ENCODE assay signal across 21 cellular contexts in the genomic region with DNA sequence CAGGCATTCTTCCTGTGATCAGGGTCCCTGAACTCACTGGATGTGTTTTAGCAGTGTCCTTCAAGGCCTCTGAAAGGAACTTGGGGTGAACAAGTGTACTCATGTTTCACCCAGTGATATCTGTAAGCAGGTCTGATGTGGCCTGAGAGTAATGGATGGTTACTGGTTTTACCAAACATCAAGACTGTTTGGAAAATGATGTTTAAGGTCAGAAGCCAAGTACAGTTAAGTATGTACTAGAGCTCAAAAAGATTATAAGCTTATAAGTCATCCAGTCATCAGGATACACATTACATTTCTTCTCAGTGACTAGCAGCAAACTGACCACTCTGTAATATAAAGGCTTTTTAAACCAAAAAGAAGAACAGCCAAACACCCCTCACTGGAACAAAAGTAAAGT.
DNase-seq lines count a peak whose midpoint lies in the region; FAIRE-seq and TF ChIP-seq lines count a peak whose summit lies in the region.
"Had no signal": no experiment of that assay in that cellular context is flagged by ENCODE, and none has a peak within 500 bp of the region (broad histone marks: within the 10 kb centered on the region; RNA-seq: fewer than 3 reads in every experiment).

No MANE protein-coding gene starts in this region.

- H3K36me3 Mint-ChIP-seq in astrocyte (ENCODE audit: low read depth, unreplicated experiment): peaks cover 7% of the 10 kb centered on the region
- H3K36me3 Mint-ChIP-seq: CD8-positive, alpha-beta memory T cell had no signal

- H3K36me3 ChIP-seq in GM23248 (ENCODE audit: low read depth): no peaks in the 10 kb centered on the region
- no peaks in the 10 kb centered on the region for H3K36me3 ChIP-seq in astrocyte (ENCODE audit: insufficient read depth, low read length)
- H3K36me3 ChIP-seq in skeletal muscle satellite cell (ENCODE audit: insufficient read depth, low read length): no peaks in the 10 kb centered on the region
- H3K36me3 ChIP-seq in uterus: no peaks in the 10 kb centered on the region
- H3K36me3 ChIP-seq: BLaER1, MG63 had no signal

- no peaks in the 10 kb centered on the region for H3K4me1 Mint-ChIP-seq in astrocyte (ENCODE audit: low read depth, unreplicated experiment)
- H3K4me1 Mint-ChIP-seq: CD8-positive, alpha-beta memory T cell had no signal

- no peak overlapping the region for H3K27ac Mint-ChIP-seq in astrocyte (ENCODE audit: unreplicated experiment)
- H3K27ac Mint-ChIP-seq: CD8-positive, alpha-beta memory T cell had no signal

- H3F3A ChIP-seq in GM23248 (ENCODE audit: insufficient read depth): no peaks in the 10 kb centered on the region

- H3K79me2 ChIP-seq in GM23248 (ENCODE audit: insufficient read depth): no peaks in the 10 kb centered on the region
- no peaks in the 10 kb centered on the region for H3K79me2 ChIP-seq in astrocyte (ENCODE audit: insufficient read depth, low read length)

- intact Hi-C loops in uterus (cut with DNase I; ENCODE audit: low total_unique reads): no loop called here

- no peak for TF ChIP-seq POLR2A in uterus (IDR thresholded peaks at IDR 0.05)

- no peak overlapping the region for H3K4me3 ChIP-seq in GM23248
- no peak overlapping the region for H3K4me3 ChIP-seq in astrocyte (ENCODE audit: insufficient read depth, low read depth, low read length)
- no peak overlapping the region for H3K4me3 ChIP-seq in foreskin fibroblast (ENCODE audit: low read depth in 1 of 2, low read length in 2 of 2)
- H3K4me3 ChIP-seq in skeletal muscle satellite cell (ENCODE audit: low read length): no peak overlapping the region
- no peak overlapping the region for H3K4me3 ChIP-seq in uterus
- H3K4me3 ChIP-seq: BLaER1, MG63 had no signal

- H2AFZ ChIP-seq in GM23248 (no peak overlapping the region), astrocyte (ENCODE audit: low read depth, low read length) (no peak overlapping the region)

- H3K9me3 Mint-ChIP-seq in astrocyte (ENCODE audit: unreplicated experiment): peaks cover 14% of the 10 kb centered on the region

- no peak overlapping the region for H3K9ac ChIP-seq in GM23248
- H3K9ac ChIP-seq in astrocyte (ENCODE audit: low read length): no peak overlapping the region
- H3K9ac ChIP-seq in skeletal muscle satellite cell (ENCODE audit: low read depth, low read length): peak overlapping the region; percentile 27
- H3K9ac ChIP-seq: BLaER1 had no signal

- no peaks in the 10 kb centered on the region for H4K20me1 ChIP-seq in GM23248 (ENCODE audit: insufficient read depth)
- no peaks in the 10 kb centered on the region for H4K20me1 ChIP-seq in astrocyte (ENCODE audit: insufficient read depth, low read length)
- H4K20me1 ChIP-seq: BLaER1 had no signal

- H3K4me2 ChIP-seq in GM23248 (ENCODE audit: unreplicated experiment) (no peak overlapping the region), astrocyte (ENCODE audit: low read length) (no peak overlapping the region), skeletal muscle satellite cell (ENCODE audit: low read length) (peak overlapping the region; percentile 17)
- H3K4me2 ChIP-seq: BLaER1 had no signal

- H3K27me3 Mint-ChIP-seq in astrocyte (ENCODE audit: low read depth, unreplicated experiment): no peaks in the 10 kb centered on the region

- H3K4me3 Mint-ChIP-seq in astrocyte (ENCODE audit: unreplicated experiment): no peak overlapping the region
- H3K4me3 Mint-ChIP-seq: CD8-positive, alpha-beta memory T cell had no signal

- in situ Hi-C loops in GM23248 (cut with MboI): no loop called here

- H3K27me3 ChIP-seq in GM23248 (replicated peaks; ENCODE audit: insufficient read depth) (no peaks in the 10 kb centered on the region), astrocyte (ENCODE audit: insufficient read depth, low read length) (no peaks in the 10 kb centered on the region), skeletal muscle satellite cell (ENCODE audit: control insufficient read depth, insufficient read depth, low read length) (no peaks in the 10 kb centered on the region), uterus (no peaks in the 10 kb centered on the region)
- H3K27me3 ChIP-seq: BLaER1, MG63 had no signal

- FAIRE-seq in astrocyte (lab: Jason Lieb, UNC): no peak
- FAIRE-seq: D721Med, GM12892, H1 had no signal

- DNase-seq in GM23248: peak; percentile 29
- DNase-seq in astrocyte (ENCODE audit: low read depth): peak; percentile 70
- peak; percentile 67 to 76 for DNase-seq in foreskin fibroblast
- no peak for DNase-seq in uterus
- DNase-seq in stimulated activated CD4-positive, alpha-beta T cell treated with anti-CD3 and anti-CD28 coated beads, Interleukin-4, amount 100 ng/mL, for 24 hours: no peak
- DNase-seq in activated CD4-positive, alpha-beta T cell treated with anti-CD3 and anti-CD28 coated beads, Interleukin-2, amount 50 U/mL, for 4 hours: no peak
- DNase-seq in cerebellar nuclear complex (lab: John Stamatoyannopoulos, UW): no peak
- DNase-seq: CD8-positive, alpha-beta memory T cell; DMS79; GDM1; MG63; NCI-H1092; NCI-H146; NCI-H226; RPMI8226; SIG-M5 had no signal

- H3K9me3 ChIP-seq in GM23248 (ENCODE audit: low read depth) (no peaks in the 10 kb centered on the region), astrocyte (ENCODE audit: insufficient read depth, low read depth, low read length) (no peaks in the 10 kb centered on the region), skeletal muscle satellite cell (replicated peaks; ENCODE audit: low read length) (no peaks in the 10 kb centered on the region), uterus (no peaks in the 10 kb centered on the region)
- H3K9me3 ChIP-seq: BLaER1, MG63 had no signal

- H3K27ac ChIP-seq in GM23248 (no peak overlapping the region), astrocyte (ENCODE audit: low read depth, low read length) (no peak overlapping the region), uterus (no peak overlapping the region)
- H3K27ac ChIP-seq: BLaER1 had no signal

- H3K9me2 ChIP-seq in GM23248 (ENCODE audit: insufficient read depth): no peaks in the 10 kb centered on the region

- H3K4me1 ChIP-seq in GM23248 (ENCODE audit: insufficient read depth): peaks cover 7% of the 10 kb centered on the region; the same call in 1 of the 2 replicates
- no peaks in the 10 kb centered on the region for H3K4me1 ChIP-seq in astrocyte (ENCODE audit: insufficient read depth, low read length)
- H3K4me1 ChIP-seq in skeletal muscle satellite cell (ENCODE audit: control insufficient read depth, insufficient read depth, low read length): peaks cover 27% of the 10 kb centered on the region
- no peaks in the 10 kb centered on the region for H3K4me1 ChIP-seq in uterus
- H3K4me1 ChIP-seq: BLaER1 had no signal

- TF ChIP-seq CTCF in astrocyte (IDR thresholded peaks at IDR 0.05; ENCODE audit: insufficient read depth, low read depth, low read length) (no peak), foreskin fibroblast (IDR thresholded peaks at IDR 0.05; ENCODE audit: low read depth, low read length) (no peak), uterus (IDR thresholded peaks at IDR 0.05) (no peak)

Comparison
In these comparisons a context has a peak if more than half of its experiments do, and no peak if none do; other contexts are left out.
1. DNase-seq: peak in GM23248 (single experiment), astrocyte (single experiment) and foreskin fibroblast (2 of 2); none in uterus (0 of 2), stimulated activated CD4-positive, alpha-beta T cell treated with anti-CD3 and anti-CD28 coated beads, Interleukin-4, amount 100 ng/mL, for 24 hours (single experiment), activated CD4-positive, alpha-beta T cell treated with anti-CD3 and anti-CD28 coated beads, Interleukin-2, amount 50 U/mL, for 4 hours (0 of 2) and cerebellar nuclear complex (0 of 2).